In genomic region chr9:2298217-2298616, GRCh38 we compare ENCODE assay signal across 16 cellular contexts.
"Had no signal": no experiment of that assay in that cellular context is flagged by ENCODE, and none has a peak within 500 bp of the region (broad histone marks: within the 10 kb centered on the region; RNA-seq: fewer than 3 reads in every experiment).

No MANE protein-coding gene starts in this region.

- ATAC-seq: activated CD8-positive, alpha-beta T cell treated with anti-CD3 and anti-CD28 coated beads, Interleukin-2, amount 10 ng/mL, durations not matched to agents 7 days and 5 days; activated naive CD8-positive, alpha-beta T cell treated with anti-CD3 and anti-CD28 coated beads, Interleukin-2, amount 50 U/mL, for 24 hours; heart left ventricle; stimulated activated naive CD8-positive, alpha-beta T cell treated with anti-CD3 and anti-CD28 coated beads, Interleukin-15, amount 100 ng/mL, for 72 hours had no signal

- H3K4me1 Mint-ChIP-seq: activated naive CD8-positive, alpha-beta T cell treated with anti-CD3 and anti-CD28 coated beads, Interleukin-2, amount 50 U/mL, for 24 hours; stimulated activated naive CD8-positive, alpha-beta T cell treated with anti-CD3 and anti-CD28 coated beads, Interleukin-15, amount 100 ng/mL, for 72 hours had no signal

- H3K27ac ChIP-seq: ascending aorta, cardiac muscle cell, heart left ventricle, testis had no signal

- H3K27me3 ChIP-seq: ascending aorta, cardiac muscle cell, heart left ventricle, pancreas, testis had no signal

- H3K4me1 ChIP-seq: ascending aorta, heart left ventricle, testis had no signal

- H3K36me3 ChIP-seq: ascending aorta, cardiac muscle cell, heart left ventricle, pancreas had no signal

- H3K27ac Mint-ChIP-seq: activated CD8-positive, alpha-beta T cell treated with anti-CD3 and anti-CD28 coated beads, Interleukin-2, amount 10 ng/mL, durations not matched to agents 7 days and 5 days; activated naive CD8-positive, alpha-beta T cell treated with anti-CD3 and anti-CD28 coated beads, Interleukin-2, amount 50 U/mL, for 24 hours; activated T-helper 1 cell treated with anti-CD3 and anti-CD28 coated beads, Interleukin-12 subunit alpha, Interleukin-12 subunit beta, Interleukin-2, Interleukin-4 antibody, amounts not matched to agents 30 ng/mL and 10 ng/mL and 1 ng/mL, durations not matched to agents 14 hours and 24 hours and 36 hours had no signal

- H3K4me3 Mint-ChIP-seq: activated CD8-positive, alpha-beta T cell treated with anti-CD3 and anti-CD28 coated beads, Interleukin-2, amount 10 ng/mL, durations not matched to agents 7 days and 5 days; activated naive CD8-positive, alpha-beta T cell treated with anti-CD3 and anti-CD28 coated beads, Interleukin-2, amount 50 U/mL, for 24 hours; activated T-helper 1 cell treated with anti-CD3 and anti-CD28 coated beads, Interleukin-12 subunit alpha, Interleukin-12 subunit beta, Interleukin-2, Interleukin-4 antibody, amounts not matched to agents 30 ng/mL and 10 ng/mL and 1 ng/mL, durations not matched to agents 14 hours and 24 hours and 36 hours; stimulated activated naive CD8-positive, alpha-beta T cell treated with anti-CD3 and anti-CD28 coated beads, Interleukin-15, amount 100 ng/mL, for 72 hours had no signal

- H3K4me3 ChIP-seq: ascending aorta, cardiac muscle cell, heart left ventricle, pancreas, testis had no signal

- H3K9me3 Mint-ChIP-seq: activated naive CD8-positive, alpha-beta T cell treated with anti-CD3 and anti-CD28 coated beads, Interleukin-2, amount 50 U/mL, for 24 hours had no signal

- H3K9me3 ChIP-seq: ascending aorta, pancreas, testis had no signal

- DNase-seq: activated CD4-positive, alpha-beta T cell treated with anti-CD3 and anti-CD28 coated beads for 48 hours; activated CD8-positive, alpha-beta T cell treated with anti-CD3 and anti-CD28 coated beads, Interleukin-2, amount 10 ng/mL, durations not matched to agents 7 days and 5 days; activated naive CD4-positive, alpha-beta T cell treated with Interleukin-2 at 50 U/mL for 16 hours; activated naive CD8-positive, alpha-beta T cell treated with anti-CD3 and anti-CD28 coated beads, Interleukin-2, amount 50 U/mL, for 24 hours; effector CD4-positive, alpha-beta T cell; foreskin melanocyte; heart left ventricle; retina; stimulated activated CD4-positive, alpha-beta T cell treated with anti-CD3 and anti-CD28 coated beads, Interleukin-15, amount 100 ng/mL, for 24 hours; stimulated activated CD4-positive, alpha-beta T cell treated with anti-CD3 and anti-CD28 coated beads, Interleukin-4, amount 100 ng/mL, for 24 hours; stimulated activated naive CD8-positive, alpha-beta T cell treated with anti-CD3 and anti-CD28 coated beads, Interleukin-15, amount 100 ng/mL, for 72 hours; testis had no signal
